Comparison of ENCODE assay signal across 14 cellular contexts in genomic region chr4:174457468-174457867, GRCh38.
"Had no signal": no experiment of that assay in that cellular context is flagged by ENCODE, and none has a peak within 500 bp of the region (broad histone marks: within the 10 kb centered on the region; RNA-seq: fewer than 3 reads in every experiment).

No MANE protein-coding gene starts in this region.

- H3K36me3 ChIP-seq: cardiac muscle cell, heart left ventricle, right lobe of liver had no signal

- H3K27me3 ChIP-seq: cardiac muscle cell, heart left ventricle, right lobe of liver had no signal

- FAIRE-seq: frontal cortex, urothelium cell line had no signal

- DNase-seq: activated CD4-positive, alpha-beta T cell treated with anti-CD3 and anti-CD28 coated beads, Interleukin-2, amount 50 U/mL, for 48 hours; activated gamma-delta T cell treated with Interleukin-2 at 50 U/mL for 16 hours; activated naive CD8-positive, alpha-beta T cell treated with anti-CD3 and anti-CD28 coated beads for 36 hours; amygdala; effector memory CD8-positive, alpha-beta T cell; heart left ventricle; left ventricle myocardium superior; naive B cell; right lobe of liver; stimulated activated CD4-positive, alpha-beta T cell treated with anti-CD3 and anti-CD28 coated beads, Interleukin-4, amount 100 ng/mL, for 4 hours had no signal

- H3K4me1 ChIP-seq: heart left ventricle, right lobe of liver had no signal

- H3K4me3 ChIP-seq: cardiac muscle cell, heart left ventricle, right lobe of liver had no signal

- H3K9me3 ChIP-seq: right lobe of liver had no signal

- H3K27ac ChIP-seq: cardiac muscle cell, right lobe of liver had no signal

- ATAC-seq: effector memory CD8-positive, alpha-beta T cell; heart left ventricle; left ventricle myocardium superior; right lobe of liver; stimulated activated memory B cell treated with anti-CD40 and anti-IgM and Interleukin-4, amounts not matched to agents 10 μg/mL and 1 μg/mL and 100 μg/mL, for 72 hours had no signal
